In genomic region chrX:7109838-7110793, GRCh38 we compare ENCODE assay signal across 9 cellular contexts. TPM values are rescaled to one million over a fixed set of nuclear protein-coding genes. Genes with fewer than 3 reads are reported as not detected.
A peak's percentile ranks its signal among the peaks of the same experiment; 100 is the strongest.
DNase-seq lines count a peak whose midpoint lies in the region; ATAC-seq and TF ChIP-seq lines count a peak whose summit lies in the region.
"Had no signal": no experiment of that assay in that cellular context is flagged by ENCODE, and none has a peak within 500 bp of the region (broad histone marks: within the 10 kb centered on the region; RNA-seq: fewer than 3 reads in every experiment).

No MANE protein-coding gene starts in this region.

- CTCF ChIA-PET in WTC11 (lab: Charles Lee), result interaction anchor here (1.5 kb wide), 1 partner anchor 81 kb away, joined by 3 read pairs; no protein-coding TSS in a partner anchor
- CTCF ChIA-PET in Caco-2 (lab: Charles Lee), result no interaction called here

- no peak for DNase-seq in stimulated activated naive CD8-positive, alpha-beta T cell treated with anti-CD3 and anti-CD28 coated beads, Interleukin-15, amount 100 ng/mL, for 72 hours
- DNase-seq in WTC11 (ENCODE audit: low spot score), result no peak
- no peak for DNase-seq in Kasumi-1 (lab: John Stamatoyannopoulos, UW)
- DNase-seq in Caco-2, result no peak
- DNase-seq in stimulated activated CD8-positive, alpha-beta memory T cell treated with anti-CD3 and anti-CD28 coated beads, Interleukin-4, amount 100 ng/mL, for 48 hours, result no peak
- no peak for DNase-seq in suprapubic skin (ENCODE audit: low spot score in 2 of 2)
- DNase-seq: SHP77 treated with DMSO at 0.1 percent for 48 hours had no signal

- H3K4me3 ChIP-seq in Caco-2 (ENCODE audit: low read depth, low read length), result no peak overlapping the region
- no peak overlapping the region for H3K4me3 ChIP-seq in suprapubic skin

- H3K4me1 Mint-ChIP-seq in stimulated activated naive CD8-positive, alpha-beta T cell treated with anti-CD3 and anti-CD28 coated beads, Interleukin-15, Interleukin-2, amounts not matched to agents 100 ng/mL and 50 ng/mL, for 24 hours (ENCODE audit: low read depth), result peaks cover 23% of the 10 kb centered on the region
- H3K4me1 Mint-ChIP-seq in stimulated activated naive CD8-positive, alpha-beta T cell treated with anti-CD3 and anti-CD28 coated beads, Interleukin-15, amount 100 ng/mL, for 72 hours, result peaks cover 25% of the 10 kb centered on the region
- H3K4me1 Mint-ChIP-seq in WTC11, result peaks cover 24% of the 10 kb centered on the region
- H3K4me1 Mint-ChIP-seq in Caco-2 (ENCODE audit: low read depth, unreplicated experiment), result peaks cover 6% of the 10 kb centered on the region

- ATAC-seq in stimulated activated naive CD8-positive, alpha-beta T cell treated with anti-CD3 and anti-CD28 coated beads, Interleukin-15, amount 100 ng/mL, for 72 hours, result no peak
- ATAC-seq in HG02970 (IDR thresholded peaks at IDR 0.05; ENCODE audit: low FRiP score, unreplicated experiment) (peak; percentile 72), WTC11 (no peak)

- POLR2A ChIA-PET in WTC11 (lab: Charles Lee), result no interaction called here
- POLR2A ChIA-PET in Caco-2 (lab: Charles Lee), result no interaction called here

- no peak for TF ChIP-seq POLR2A in suprapubic skin (IDR thresholded peaks at IDR 0.05)

- no peaks in the 10 kb centered on the region for H3K4me1 ChIP-seq in Caco-2
- H3K4me1 ChIP-seq in suprapubic skin, result peaks cover 6% of the 10 kb centered on the region

- no peaks in the 10 kb centered on the region for H3K9me3 ChIP-seq in Caco-2
- no peaks in the 10 kb centered on the region for H3K9me3 ChIP-seq in suprapubic skin

- H3K36me3 ChIP-seq in Caco-2 (ENCODE audit: control insufficient read depth, insufficient read depth, low read length), result no peaks in the 10 kb centered on the region
- no peaks in the 10 kb centered on the region for H3K36me3 ChIP-seq in suprapubic skin

- no TSS peak for BruUV-seq in Caco-2 (replicated peaks; lab: Mats Ljungman, UMichigan)

- H3K4me3 Mint-ChIP-seq in stimulated activated naive CD8-positive, alpha-beta T cell treated with anti-CD3 and anti-CD28 coated beads, Interleukin-15, Interleukin-2, amounts not matched to agents 100 ng/mL and 50 ng/mL, for 24 hours, result no peak overlapping the region
- H3K4me3 Mint-ChIP-seq in stimulated activated naive CD8-positive, alpha-beta T cell treated with anti-CD3 and anti-CD28 coated beads, Interleukin-15, amount 100 ng/mL, for 72 hours, result peak overlapping the region in 1 of 2 donors; percentile 37
- H3K4me3 Mint-ChIP-seq in WTC11, result no peak overlapping the region
- no peak overlapping the region for H3K4me3 Mint-ChIP-seq in Caco-2 (ENCODE audit: unreplicated experiment)

- peaks cover 8% of the 10 kb centered on the region for H3K36me3 Mint-ChIP-seq in stimulated activated naive CD8-positive, alpha-beta T cell treated with anti-CD3 and anti-CD28 coated beads, Interleukin-15, Interleukin-2, amounts not matched to agents 100 ng/mL and 50 ng/mL, for 24 hours (ENCODE audit: low read depth)
- H3K36me3 Mint-ChIP-seq in WTC11 (no peaks in the 10 kb centered on the region), Caco-2 (ENCODE audit: insufficient read depth, unreplicated experiment) (peaks cover 19% of the 10 kb centered on the region)

- no peaks in the 10 kb centered on the region for H3K27me3 Mint-ChIP-seq in stimulated activated naive CD8-positive, alpha-beta T cell treated with anti-CD3 and anti-CD28 coated beads, Interleukin-15, Interleukin-2, amounts not matched to agents 100 ng/mL and 50 ng/mL, for 24 hours
- no peaks in the 10 kb centered on the region for H3K27me3 Mint-ChIP-seq in stimulated activated naive CD8-positive, alpha-beta T cell treated with anti-CD3 and anti-CD28 coated beads, Interleukin-15, amount 100 ng/mL, for 72 hours
- no peaks in the 10 kb centered on the region for H3K27me3 Mint-ChIP-seq in WTC11 (ENCODE audit: low read depth)
- H3K27me3 Mint-ChIP-seq in Caco-2 (ENCODE audit: insufficient read depth, unreplicated experiment), result no peaks in the 10 kb centered on the region

- no peak overlapping the region for H3K27ac ChIP-seq in suprapubic skin

- H3K27ac Mint-ChIP-seq in stimulated activated naive CD8-positive, alpha-beta T cell treated with anti-CD3 and anti-CD28 coated beads, Interleukin-15, Interleukin-2, amounts not matched to agents 100 ng/mL and 50 ng/mL, for 24 hours, result peak overlapping the region; percentile 65
- no peak overlapping the region for H3K27ac Mint-ChIP-seq in stimulated activated naive CD8-positive, alpha-beta T cell treated with anti-CD3 and anti-CD28 coated beads, Interleukin-15, amount 100 ng/mL, for 72 hours
- H3K27ac Mint-ChIP-seq in WTC11 (peak overlapping the region; percentile 45; the same call in 1 of the 2 replicates), Caco-2 (ENCODE audit: unreplicated experiment) (no peak overlapping the region)

- TF ChIP-seq CTCF in WTC11 (IDR thresholded peaks at IDR 0.05) (no peak), Caco-2 (IDR thresholded peaks at IDR 0.05; ENCODE audit: insufficient read depth in 1 of 2, low read depth in 1 of 2, low read length in 1 of 2, severe bottlenecking in 1 of 2, unreplicated experiment in 1 of 2) (no peak), suprapubic skin (IDR thresholded peaks at IDR 0.05) (no peak)

- no peaks in the 10 kb centered on the region for H3K9me3 Mint-ChIP-seq in stimulated activated naive CD8-positive, alpha-beta T cell treated with anti-CD3 and anti-CD28 coated beads, Interleukin-15, Interleukin-2, amounts not matched to agents 100 ng/mL and 50 ng/mL, for 24 hours
- H3K9me3 Mint-ChIP-seq in stimulated activated naive CD8-positive, alpha-beta T cell treated with anti-CD3 and anti-CD28 coated beads, Interleukin-15, amount 100 ng/mL, for 72 hours, result no peaks in the 10 kb centered on the region
- no peaks in the 10 kb centered on the region; the same call in 1 of the 2 replicates for H3K9me3 Mint-ChIP-seq in WTC11
- no peaks in the 10 kb centered on the region for H3K9me3 Mint-ChIP-seq in Caco-2 (ENCODE audit: unreplicated experiment)

- H3K27me3 ChIP-seq in Caco-2 (replicated peaks; ENCODE audit: control insufficient read depth, insufficient read depth, low read length) (no peaks in the 10 kb centered on the region), suprapubic skin (no peaks in the 10 kb centered on the region)

- 86% methylated on average over 12 of the region's 12 CpGs for WGBS in suprapubic skin

- intact Hi-C loops in Caco-2 (cut with micrococcal nuclease; ENCODE audit: unreplicated experiment), result no loop called here

- no peak for TF ChIP-seq EP300 in suprapubic skin (IDR thresholded peaks at IDR 0.05)

TF ChIP-seq in WTC11, 78 proteins besides CTCF, POLR2A, EP300 and RAD21:
- TF ChIP-seq ZBTB21 (CRISPR knock-in tag; IDR thresholded peaks at IDR 0.05; ENCODE audit: borderline replicate concordance), result no peak
- TF ChIP-seq NR3C1 (CRISPR knock-in tag; conservative IDR thresholded peaks at IDR 0.05; ENCODE audit: low read depth), result no peak
- TF ChIP-seq CBFB (CRISPR knock-in tag; IDR thresholded peaks at IDR 0.05; ENCODE audit: low read depth), result no peak
- TF ChIP-seq ARID4B (CRISPR knock-in tag; IDR thresholded peaks at IDR 0.05; ENCODE audit: borderline replicate concordance), result no peak
- no peak for TF ChIP-seq RORB (CRISPR knock-in tag; IDR thresholded peaks at IDR 0.05)

RNA-seq across cellular contexts. Expression of gene STS, which starts 37.4 kb away (rescaled TPM):
- 0.87 to 1.3 TPM (median 0.96 TPM) in 3 replicates for total RNA-seq in WTC11 (2021)
- total RNA-seq in Caco-2 (2022), result 49.1 and 70.0 TPM in 2 replicates
- 1 to 10 TPM; 5.0 to 7.9 (median 5.6) TPM for total RNA-seq in suprapubic skin

RNA-seq across cellular contexts. Expression of gene PUDP, which starts 37.8 kb away (rescaled TPM):
- total RNA-seq in WTC11 (2021) (20.8 to 22.2 TPM (median 21.7 TPM) in 3 replicates), Caco-2 (2022) (54.3 and 57.5 TPM in 2 replicates), suprapubic skin (10 to 100 TPM in 1 of 4 donors, 1 to 10 TPM in 3; 5.3 to 16.1 (median 5.6) TPM)

Comparison
In these comparisons a context has a peak if more than half of its experiments do, and no peak if none do; other contexts are left out.
1. H3K27ac Mint-ChIP-seq: peak in stimulated activated naive CD8-positive, alpha-beta T cell treated with anti-CD3 and anti-CD28 coated beads, Interleukin-15, Interleukin-2, amounts not matched to agents 100 ng/mL and 50 ng/mL, for 24 hours (single experiment) and WTC11 (single experiment); none in stimulated activated naive CD8-positive, alpha-beta T cell treated with anti-CD3 and anti-CD28 coated beads, Interleukin-15, amount 100 ng/mL, for 72 hours (0 of 2) and Caco-2 (single experiment).